ENCODE assay signal across 12 cellular contexts in the genomic region with DNA sequence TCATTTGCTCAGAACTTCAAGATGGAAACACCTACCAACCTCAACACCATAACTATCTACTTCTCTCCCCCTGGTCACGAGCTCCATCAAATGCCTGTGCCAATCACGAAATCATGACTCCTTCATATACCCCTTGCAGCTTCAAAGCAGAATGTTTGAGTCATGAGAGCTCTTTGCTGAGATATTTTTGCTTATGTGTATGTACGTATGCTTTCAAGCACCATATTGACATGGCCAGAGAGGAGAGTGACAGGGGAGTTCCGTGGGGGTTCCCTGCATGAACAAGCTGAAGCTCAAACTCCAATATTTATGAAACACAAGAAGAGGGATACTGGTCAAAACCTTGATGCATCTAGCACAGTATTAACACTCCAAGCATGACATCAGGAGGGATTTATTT.
DNase-seq lines count a peak whose midpoint lies in the region; ATAC-seq and TF ChIP-seq lines count a peak whose summit lies in the region.
"Had no signal": no experiment of that assay in that cellular context is flagged by ENCODE, and none has a peak within 500 bp of the region (broad histone marks: within the 10 kb centered on the region; RNA-seq: fewer than 3 reads in every experiment).

No MANE protein-coding gene starts in this region.

- peak overlapping the region; percentile 98 for H3K27ac Mint-ChIP-seq in activated naive CD4-positive, alpha-beta T cell treated with anti-CD3 and anti-CD28 coated beads, Interleukin-2, amount 10 ng/mL, durations not matched to agents 7 days and 5 days

- peaks cover 30% of the 10 kb centered on the region for H3K9me3 Mint-ChIP-seq in activated naive CD4-positive, alpha-beta T cell treated with anti-CD3 and anti-CD28 coated beads, Interleukin-2, amount 10 ng/mL, durations not matched to agents 7 days and 5 days

- 86 to 94% (median 87%) methylated on average over 4 of the region's 4 CpGs for WGBS in heart left ventricle, 4 donors

- H3K27ac ChIP-seq in DOHH2 (ENCODE audit: low read depth, low read length) (peak overlapping the region; percentile 60), breast epithelium (no peak overlapping the region), heart left ventricle (no peak overlapping the region)

- H3K36me3 ChIP-seq in DOHH2 (ENCODE audit: control insufficient read depth, low read length) (no peaks in the 10 kb centered on the region), breast epithelium (no peaks in the 10 kb centered on the region), heart left ventricle (no peaks in the 10 kb centered on the region)
- H3K36me3 ChIP-seq: Peyer's patch had no signal

- intact Hi-C loops in breast epithelium (cut with DNase I; ENCODE audit: low total_unique reads) (loop anchor here (5.0 kb wide), 1 partner anchor 383 kb away; no protein-coding TSS in a partner anchor), heart left ventricle (cut with DNase I) (loop anchor here in 4 of 10 donors (2.0 to 5.0 kb wide), 3 partner anchors 98 to 428 kb away; no protein-coding TSS in a partner anchor)

- H3K27me3 Mint-ChIP-seq in activated naive CD4-positive, alpha-beta T cell treated with anti-CD3 and anti-CD28 coated beads, Interleukin-2, amount 10 ng/mL, durations not matched to agents 7 days and 5 days = peaks cover 6% of the 10 kb centered on the region

- H3F3A ChIP-seq in DOHH2 (ENCODE audit: control insufficient read depth, insufficient read depth) = no peaks in the 10 kb centered on the region

- TF ChIP-seq CTCF in DOHH2 (IDR thresholded peaks at IDR 0.05; ENCODE audit: low read depth, low read length, poor library complexity, severe bottlenecking) (no peak), breast epithelium (IDR thresholded peaks at IDR 0.05) (no peak), heart left ventricle (IDR thresholded peaks at IDR 0.05) (no peak)

- H3K27me3 ChIP-seq in DOHH2 (ENCODE audit: control insufficient read depth, low read length) (no peaks in the 10 kb centered on the region), breast epithelium (no peaks in the 10 kb centered on the region), heart left ventricle (no peaks in the 10 kb centered on the region)
- H3K27me3 ChIP-seq: Peyer's patch had no signal

- DNase-seq in activated naive CD4-positive, alpha-beta T cell treated with anti-CD3 and anti-CD28 coated beads, Interleukin-2, amount 10 ng/mL, durations not matched to agents 7 days and 5 days = no peak
- DNase-seq in breast epithelium (ENCODE audit: low spot score in 2 of 2) = no peak
- DNase-seq in glomerular visceral epithelial cell (ENCODE audit: extremely low spot score) = no peak
- no peak for DNase-seq in heart left ventricle
- DNase-seq: effector CD8-positive, alpha-beta T cell; right cardiac atrium; substantia nigra had no signal

- CTCF ChIA-PET in activated naive CD4-positive, alpha-beta T cell treated with anti-CD3 and anti-CD28 coated beads, Interleukin-2, amount 10 ng/mL, durations not matched to agents 7 days and 5 days (lab: Charles Lee) = interaction anchor here (0.5 to 9.6 kb wide), 5 partner anchors 13 to 389 kb away, joined by 3 to 228 read pairs (median 5); no protein-coding TSS in a partner anchor

- peaks cover 6% of the 10 kb centered on the region; the same call in 1 of the 2 replicates for H3K9me3 ChIP-seq in DOHH2 (ENCODE audit: control insufficient read depth, insufficient read depth, low read length)
- no peaks in the 10 kb centered on the region for H3K9me3 ChIP-seq in breast epithelium
- peaks cover 0 to 11% (median 0%) of the 10 kb centered on the region in 12 donors for H3K9me3 ChIP-seq in heart left ventricle
- H3K9me3 ChIP-seq: Peyer's patch had no signal

- TF ChIP-seq POLR2A in breast epithelium (IDR thresholded peaks at IDR 0.05) = no peak
- no peak for TF ChIP-seq POLR2A in heart left ventricle (IDR thresholded peaks at IDR 0.05)

- H3K79me2 ChIP-seq in DOHH2 (ENCODE audit: control insufficient read depth, low read length) = no peaks in the 10 kb centered on the region

- peaks cover 84% of the 10 kb centered on the region for H3K4me1 Mint-ChIP-seq in activated naive CD4-positive, alpha-beta T cell treated with anti-CD3 and anti-CD28 coated beads, Interleukin-2, amount 10 ng/mL, durations not matched to agents 7 days and 5 days

- ATAC-seq in GM19455 (IDR thresholded peaks at IDR 0.05; ENCODE audit: unreplicated experiment) (peak; percentile 7), HG03442 (IDR thresholded peaks at IDR 0.05; ENCODE audit: unreplicated experiment) (peak; percentile 10), heart left ventricle (no peak), GM21619 (IDR thresholded peaks at IDR 0.05; ENCODE audit: unreplicated experiment) (no peak)
- ATAC-seq: right cardiac atrium had no signal

- H3K9me2 ChIP-seq in DOHH2 (replicated peaks; ENCODE audit: control insufficient read depth, low read length) = no peaks in the 10 kb centered on the region

- H3K4me3 ChIP-seq in DOHH2 (ENCODE audit: low read length) = peak overlapping the region; percentile 52
- no peak overlapping the region for H3K4me3 ChIP-seq in breast epithelium
- no peak overlapping the region for H3K4me3 ChIP-seq in heart left ventricle
- H3K4me3 ChIP-seq: Peyer's patch had no signal

- H3K4me1 ChIP-seq in DOHH2 (ENCODE audit: control insufficient read depth, low read length) = peaks cover 48% of the 10 kb centered on the region
- peaks cover 0 to 5% of the 10 kb centered on the region in 2 donors for H3K4me1 ChIP-seq in breast epithelium
- H3K4me1 ChIP-seq in heart left ventricle = peaks cover 0 to 40% (median 0%) of the 10 kb centered on the region in 12 donors

- no peaks in the 10 kb centered on the region; the same call in 1 of the 2 replicates for H4K20me1 ChIP-seq in DOHH2 (ENCODE audit: control insufficient read depth, insufficient read depth, low read depth, low read length)

- peak overlapping the region; percentile 65 for H3K4me2 ChIP-seq in DOHH2 (ENCODE audit: low read length)

- peak overlapping the region; percentile 43 for H3K4me3 Mint-ChIP-seq in activated naive CD4-positive, alpha-beta T cell treated with anti-CD3 and anti-CD28 coated beads, Interleukin-2, amount 10 ng/mL, durations not matched to agents 7 days and 5 days

- peaks cover 42% of the 10 kb centered on the region for H3K36me3 Mint-ChIP-seq in activated naive CD4-positive, alpha-beta T cell treated with anti-CD3 and anti-CD28 coated beads, Interleukin-2, amount 10 ng/mL, durations not matched to agents 7 days and 5 days

Comparison
In these comparisons a context has a peak if more than half of its experiments do, and no peak if none do; other contexts are left out.
1. ATAC-seq: peak in GM19455 (single experiment) and HG03442 (single experiment); none in heart left ventricle (0 of 4) and GM21619 (single experiment).